ENCODE assay signal across 8 cellular contexts in the genomic region with DNA sequence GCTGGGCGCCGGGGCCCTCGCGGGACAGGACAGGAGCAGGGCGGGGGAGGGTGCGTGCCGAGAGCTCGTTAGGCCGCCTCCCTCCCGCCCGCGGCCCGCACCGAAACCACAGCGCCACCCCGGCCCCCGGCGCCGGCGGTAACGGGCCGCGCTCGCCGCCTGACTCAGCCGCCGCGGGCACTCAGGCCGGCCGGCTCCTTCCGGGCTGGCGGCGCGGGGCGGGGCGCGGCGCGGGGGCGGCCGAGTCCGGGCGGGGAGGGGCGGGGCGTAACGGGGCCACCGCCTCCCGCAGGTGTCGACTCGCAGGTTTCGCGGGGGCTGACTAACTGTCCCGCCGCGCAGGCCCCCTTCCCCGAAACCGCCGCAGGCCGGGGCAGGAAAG. TPM values are rescaled to one million over a fixed set of nuclear protein-coding genes. Genes with fewer than 3 reads are reported as not detected.
DNase-seq lines count a peak whose midpoint lies in the region; ATAC-seq and TF ChIP-seq lines count a peak whose summit lies in the region.

A gene with protein sequence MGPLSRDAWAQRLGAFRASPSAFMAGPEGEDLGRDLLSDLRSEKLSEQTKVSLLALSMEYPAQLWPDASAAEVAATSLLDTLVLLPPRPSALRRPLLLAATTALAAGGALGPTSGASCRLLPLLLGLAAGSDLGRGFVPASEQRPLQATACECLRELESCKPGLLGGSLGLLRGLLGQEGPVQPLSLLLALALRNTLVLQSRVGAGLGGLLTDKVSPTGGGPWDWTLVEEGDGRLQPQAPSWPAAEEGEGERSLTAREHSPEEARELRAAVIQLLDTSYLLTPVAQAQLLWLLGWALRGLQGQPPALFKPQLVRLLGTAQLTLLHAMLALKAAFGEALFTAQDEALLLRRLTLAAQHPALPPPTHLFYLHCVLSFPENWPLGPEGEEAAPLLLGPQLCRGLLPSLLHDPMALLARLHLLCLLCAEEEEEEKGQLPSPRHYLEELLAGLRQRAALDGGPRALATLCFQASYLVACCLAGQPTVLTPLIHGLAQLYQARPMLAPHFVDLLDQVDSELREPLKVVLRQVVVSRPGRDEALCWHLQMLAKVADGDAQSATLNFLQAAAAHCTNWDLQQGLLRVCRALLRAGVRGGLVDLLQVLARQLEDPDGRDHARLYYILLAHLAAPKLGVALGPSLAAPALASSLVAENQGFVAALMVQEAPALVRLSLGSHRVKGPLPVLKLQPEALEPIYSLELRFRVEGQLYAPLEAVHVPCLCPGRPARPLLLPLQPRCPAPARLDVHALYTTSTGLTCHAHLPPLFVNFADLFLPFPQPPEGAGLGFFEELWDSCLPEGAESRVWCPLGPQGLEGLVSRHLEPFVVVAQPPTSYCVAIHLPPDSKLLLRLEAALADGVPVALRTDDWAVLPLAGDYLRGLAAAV (minus strand): TSS at position 207 of the 382 bp plus-strand sequence. CDS start 385 bp downstream, outside the sequence.

- peak; percentile 49 for ATAC-seq in GM21529 (IDR thresholded peaks at IDR 0.05; ENCODE audit: unreplicated experiment)
- ATAC-seq in activated CD4-positive, CD25-positive, alpha-beta regulatory T cell treated with anti-CD3 and anti-CD28 coated beads, Interleukin-2, amount 50 U/mL, for 24 hours: peak; percentile 65 to 72
- no peak for ATAC-seq in GM18861 (IDR thresholded peaks at IDR 0.05; ENCODE audit: unreplicated experiment)

- H3K4me3 ChIP-seq in LNCaP clone FGC (ENCODE audit: low read depth, low read length): peak within 1 kb of the TSS; percentile 82

- TF ChIP-seq CTCF in LNCaP clone FGC (IDR thresholded peaks at IDR 0.05; ENCODE audit: control insufficient read depth, extremely low read depth, insufficient read depth): peak; percentile 37

- DNase-seq in G401 (ENCODE audit: low spot score) (peak; percentile 63), LNCaP clone FGC (ENCODE audit: low read depth) (no peak), cerebellum (ENCODE audit: low spot score) (peak; percentile 87), kidney glomerular epithelial cell (lab: John Stamatoyannopoulos, UW) (peak; percentile 30)
- peak in 3 of 4 experiments; percentile 45 to 70 (median 52) for DNase-seq in stimulated activated CD4-positive, alpha-beta T cell treated with anti-CD3 and anti-CD28 coated beads, Interleukin-1b, Interleukin-23, amount 100 ng/mL, for 24 hours (ENCODE audit: low read depth in 4 of 4, low spot score in 1 of 4)

- in situ Hi-C loops in G401 (cut with HindIII; ENCODE audit: low sequenced_read_pairs): no loop called here

RNA-seq across cellular contexts. Expression of the gene that starts here (rescaled TPM):
- 15.7 and 20.6 TPM in 2 replicates for total RNA-seq in G401 (2014; rRNA removed; shearing (Covaris generic))
- total RNA-seq in cerebellum: 5.7 TPM
